ENCODE assay signal across 16 cellular contexts in the genomic region with DNA sequence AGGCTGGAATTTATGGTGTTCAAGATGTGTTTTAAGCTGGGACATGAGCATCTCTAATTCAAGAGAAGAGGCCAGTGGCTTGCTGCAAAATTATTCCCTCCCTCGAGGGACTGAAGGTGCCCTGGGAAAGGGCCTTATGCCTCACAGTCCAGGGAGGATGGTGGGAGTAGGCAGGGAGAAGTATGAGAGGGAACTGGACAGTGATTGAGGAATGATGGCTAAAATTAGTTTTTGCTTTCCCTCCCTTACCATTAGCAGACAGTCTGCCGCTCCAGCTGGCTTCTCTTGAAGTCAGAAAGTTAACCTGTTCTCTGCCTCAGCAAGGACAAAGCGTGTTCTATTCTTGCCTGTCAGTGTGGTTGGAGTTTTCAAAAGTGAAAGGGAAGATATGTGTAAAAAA.
"Had no signal": no experiment of that assay in that cellular context is flagged by ENCODE, and none has a peak within 500 bp of the region (broad histone marks: within the 10 kb centered on the region; RNA-seq: fewer than 3 reads in every experiment).

No MANE protein-coding gene starts in this region.

- H3K4me1 ChIP-seq: left lung, vagina had no signal

- ATAC-seq: esophagus mucosa; left lung; stimulated activated memory B cell treated with anti-CD40 and anti-IgM and Interleukin-4, amounts not matched to agents 10 μg/mL and 1 μg/mL and 100 μg/mL, for 72 hours; T-helper 17 cell had no signal

- H3K27me3 ChIP-seq: brain microvascular endothelial cell, dorsolateral prefrontal cortex, left lung, ovary, spleen, tibial nerve, vagina had no signal

- H3K36me3 ChIP-seq: brain microvascular endothelial cell, left lung, ovary, spleen, tibial nerve, vagina had no signal

- H3K9me3 ChIP-seq: left lung, ovary, spleen, tibial nerve, vagina had no signal

- H3K27ac ChIP-seq: brain microvascular endothelial cell, dorsolateral prefrontal cortex, left lung, spleen, vagina had no signal

- H3K4me3 ChIP-seq: dorsolateral prefrontal cortex, left lung, ovary, spleen, tibial nerve, vagina had no signal

- DNase-seq: activated B cell treated with CpG ODN at 0.5 μM for 24 hours; activated CD4-positive, alpha-beta T cell treated with anti-CD3 and anti-CD28 coated beads, Interleukin-2, amount 10 ng/mL, durations not matched to agents 7 days and 5 days; activated CD8-positive, alpha-beta memory T cell treated with anti-CD3 and anti-CD28 coated beads for 24 hours; amniotic stem cell; brain microvascular endothelial cell; dorsolateral prefrontal cortex; head of caudate nucleus; left lung; ovary; spleen; stimulated activated CD4-positive, alpha-beta T cell treated with anti-CD3 and anti-CD28 coated beads, Interleukin-1b, Interleukin-23, amount 100 ng/mL, for 48 hours; T-helper 17 cell had no signal
